8 cellular contexts compared by ENCODE assay signal in genomic region chrY:3002685-3003509, GRCh38.
DNase-seq lines count a peak whose midpoint lies in the region; ATAC-seq, FAIRE-seq and TF ChIP-seq lines count a peak whose summit lies in the region.

No MANE protein-coding gene starts in this region.

- DNase-seq in KG1 (lab: John Stamatoyannopoulos, UW) (peak; percentile 19), bronchial epithelial cell (ENCODE audit: low read depth) (peak; percentile 7), prostate gland (ENCODE audit: low spot score) (no peak), uterus (no peak), NCI-H345 treated with DMSO at 0.1 percent for 48 hours (lab: John Stamatoyannopoulos, UW; ENCODE audit: unreplicated experiment) (no peak), DMS 273 (lab: John Stamatoyannopoulos, UW; ENCODE audit: unreplicated experiment) (no peak), pancreas (no peak)

- H3K36me3 ChIP-seq in bronchial epithelial cell (ENCODE audit: control insufficient read depth, insufficient read depth, low read length), result no peaks in the 10 kb centered on the region
- H3K36me3 ChIP-seq in prostate gland, result no peaks in the 10 kb centered on the region
- no peaks in the 10 kb centered on the region for H3K36me3 ChIP-seq in uterus
- H3K36me3 ChIP-seq in pancreas, result no peaks in the 10 kb centered on the region

- H3K9me3 ChIP-seq in prostate gland, result no peaks in the 10 kb centered on the region
- H3K9me3 ChIP-seq in uterus, result no peaks in the 10 kb centered on the region
- H3K9me3 ChIP-seq in pancreas, result no peaks in the 10 kb centered on the region

- H3K4me3 ChIP-seq in bronchial epithelial cell (ENCODE audit: low read depth, low read length) (peak overlapping the region; percentile 29), prostate gland (peak overlapping the region; percentile 23 to 30), uterus (no peak overlapping the region), pancreas (no peak overlapping the region)

- 13% methylated on average over 15 of the region's 15 CpGs for WGBS in prostate gland
- 7% methylated on average over 15 of the region's 15 CpGs; no CpG with 5 or more reads in 1 of the 2 donors for WGBS in pancreas, 2 donors

- FAIRE-seq in bronchial epithelial cell (lab: Jason Lieb, UNC) (no peak), pancreas (lab: Jason Lieb, UNC) (no peak)

- TF ChIP-seq CTCF in bronchial epithelial cell (IDR thresholded peaks at IDR 0.05; ENCODE audit: insufficient read depth, low read length, severe bottlenecking) (no peak), prostate gland (IDR thresholded peaks at IDR 0.05) (no peak), uterus (IDR thresholded peaks at IDR 0.05) (no peak), pancreas (IDR thresholded peaks at IDR 0.05) (no peak)

- no peaks in the 10 kb centered on the region for H3K4me1 ChIP-seq in prostate gland (replicated peaks)
- H3K4me1 ChIP-seq in uterus, result no peaks in the 10 kb centered on the region
- no peaks in the 10 kb centered on the region for H3K4me1 ChIP-seq in pancreas

- peak; percentile 41 for ATAC-seq in GM21367 (IDR thresholded peaks at IDR 0.05; ENCODE audit: unreplicated experiment)
- ATAC-seq in pancreas, result no peak

- TF ChIP-seq POLR2A in prostate gland (IDR thresholded peaks at IDR 0.05) (no peak), uterus (IDR thresholded peaks at IDR 0.05) (no peak)

- intact Hi-C loops in prostate gland (cut with DNase I), result no loop called here
- intact Hi-C loops in uterus (cut with DNase I; ENCODE audit: low total_unique reads), result no loop called here
- intact Hi-C loops in pancreas (cut with DNase I), result no loop called here

- H3K27ac ChIP-seq in prostate gland, result peak overlapping the region; percentile 82 to 84
- no peak overlapping the region for H3K27ac ChIP-seq in uterus
- H3K27ac ChIP-seq in pancreas, result no peak overlapping the region

- no peaks in the 10 kb centered on the region for H3K27me3 ChIP-seq in bronchial epithelial cell (ENCODE audit: control insufficient read depth, insufficient read depth, low read length)
- H3K27me3 ChIP-seq in prostate gland (replicated peaks; ENCODE audit: insufficient read depth), result no peaks in the 10 kb centered on the region
- no peaks in the 10 kb centered on the region for H3K27me3 ChIP-seq in uterus
- H3K27me3 ChIP-seq in pancreas, result no peaks in the 10 kb centered on the region

Comparison
In these comparisons a context has a peak if more than half of its experiments do, and no peak if none do; other contexts are left out.
1. DNase-seq: peak in KG1 (single experiment) and bronchial epithelial cell (single experiment); none in prostate gland (single experiment), uterus (0 of 2), NCI-H345 treated with DMSO at 0.1 percent for 48 hours (single experiment), DMS 273 (single experiment) and pancreas (0 of 6).
2. H3K4me3 ChIP-seq: peak in bronchial epithelial cell (single experiment) and prostate gland (2 of 2); none in uterus (0 of 2) and pancreas (0 of 4).
3. H3K27ac ChIP-seq: peak in prostate gland (2 of 2); none in uterus (0 of 2) and pancreas (0 of 4).